Comparison of ENCODE assay signal across 1 cellular context in genomic region chr5:132372122-132372521, GRCh38.
TF ChIP-seq lines count a peak whose summit lies in the region.

No MANE protein-coding gene starts in this region.

TF ChIP-seq in SK-N-SH, 30 proteins besides CTCF, POLR2A, EP300 and RAD21 (continued from another document):
- no peak for TF ChIP-seq POLR2AphosphoS5 (IDR thresholded peaks at IDR 0.05; ENCODE audit: low read depth, low read length)
- TF ChIP-seq TCF12 (IDR thresholded peaks at IDR 0.05), result no peak
- TF ChIP-seq GATA2 (CRISPR knock-in tag; IDR thresholded peaks at IDR 0.05), result no peak
- no peak for TF ChIP-seq TEAD4 (IDR thresholded peaks at IDR 0.05; ENCODE audit: borderline replicate concordance, insufficient read depth)
- TF ChIP-seq SMC3 (IDR thresholded peaks at IDR 0.05; ENCODE audit: low read depth, low read length), result no peak
